15 cellular contexts compared by ENCODE assay signal in the genomic region with DNA sequence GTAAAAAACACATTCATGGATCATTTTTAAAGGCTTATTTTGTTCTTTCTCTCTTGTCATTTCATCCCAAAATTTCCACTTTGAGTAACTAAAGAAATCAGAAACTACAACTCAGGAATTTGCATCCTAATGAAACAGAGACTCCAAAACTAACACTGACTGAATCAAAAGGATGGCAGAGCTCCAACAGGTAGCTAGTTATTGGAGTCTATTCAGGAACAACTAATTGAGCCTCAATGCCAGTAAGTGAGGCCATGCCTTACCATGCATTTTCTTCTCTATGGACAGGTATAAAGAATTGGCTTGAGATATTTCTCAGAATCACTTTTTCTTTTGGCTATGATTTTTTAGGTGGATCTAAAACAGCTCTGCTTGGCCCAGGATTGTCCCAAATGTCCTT.
"Had no signal": no experiment of that assay in that cellular context is flagged by ENCODE, and none has a peak within 500 bp of the region (broad histone marks: within the 10 kb centered on the region; RNA-seq: fewer than 3 reads in every experiment).

No MANE protein-coding gene starts in this region.

- DNase-seq: effector memory CD4-positive, alpha-beta T cell; heart right ventricle; kidney glomerular epithelial cell; mucosa of descending colon; naive thymus-derived CD8-positive, alpha-beta T cell; posterior cingulate gyrus; sigmoid colon; stimulated activated CD4-positive, alpha-beta T cell treated with anti-CD3 and anti-CD28 coated beads, Interleukin-2, amount 100 ng/mL, for 24 hours; stimulated activated CD4-positive, alpha-beta T cell treated with anti-CD3 and anti-CD28 coated beads, Interleukin-4, amount 100 ng/mL, for 4 hours; stimulated activated naive CD4-positive, alpha-beta T cell; stomach; transverse colon had no signal

- H3K4me3 Mint-ChIP-seq: naive thymus-derived CD8-positive, alpha-beta T cell had no signal

- H3K9me3 ChIP-seq: heart right ventricle, mucosa of descending colon, right atrium auricular region, sigmoid colon, stomach, thoracic aorta, transverse colon had no signal

- H3K27me3 ChIP-seq: heart right ventricle, right atrium auricular region, sigmoid colon, transverse colon had no signal

- H3K4me1 Mint-ChIP-seq: naive thymus-derived CD8-positive, alpha-beta T cell had no signal

- H3K27me3 Mint-ChIP-seq: naive thymus-derived CD8-positive, alpha-beta T cell had no signal

- H3K36me3 Mint-ChIP-seq: naive thymus-derived CD8-positive, alpha-beta T cell had no signal

- H3K4me1 ChIP-seq: heart right ventricle, right atrium auricular region, sigmoid colon, stomach, transverse colon had no signal

- H3K27ac Mint-ChIP-seq: naive thymus-derived CD8-positive, alpha-beta T cell had no signal

- H3K4me3 ChIP-seq: heart right ventricle, mucosa of descending colon, right atrium auricular region, sigmoid colon, skin epidermis, stomach, thoracic aorta, transverse colon had no signal

- H3K27ac ChIP-seq: heart right ventricle, right atrium auricular region, sigmoid colon, skin epidermis, stomach, thoracic aorta, transverse colon had no signal

- H3K36me3 ChIP-seq: heart right ventricle, right atrium auricular region, sigmoid colon, stomach, thoracic aorta, transverse colon had no signal
